In the genomic region with DNA sequence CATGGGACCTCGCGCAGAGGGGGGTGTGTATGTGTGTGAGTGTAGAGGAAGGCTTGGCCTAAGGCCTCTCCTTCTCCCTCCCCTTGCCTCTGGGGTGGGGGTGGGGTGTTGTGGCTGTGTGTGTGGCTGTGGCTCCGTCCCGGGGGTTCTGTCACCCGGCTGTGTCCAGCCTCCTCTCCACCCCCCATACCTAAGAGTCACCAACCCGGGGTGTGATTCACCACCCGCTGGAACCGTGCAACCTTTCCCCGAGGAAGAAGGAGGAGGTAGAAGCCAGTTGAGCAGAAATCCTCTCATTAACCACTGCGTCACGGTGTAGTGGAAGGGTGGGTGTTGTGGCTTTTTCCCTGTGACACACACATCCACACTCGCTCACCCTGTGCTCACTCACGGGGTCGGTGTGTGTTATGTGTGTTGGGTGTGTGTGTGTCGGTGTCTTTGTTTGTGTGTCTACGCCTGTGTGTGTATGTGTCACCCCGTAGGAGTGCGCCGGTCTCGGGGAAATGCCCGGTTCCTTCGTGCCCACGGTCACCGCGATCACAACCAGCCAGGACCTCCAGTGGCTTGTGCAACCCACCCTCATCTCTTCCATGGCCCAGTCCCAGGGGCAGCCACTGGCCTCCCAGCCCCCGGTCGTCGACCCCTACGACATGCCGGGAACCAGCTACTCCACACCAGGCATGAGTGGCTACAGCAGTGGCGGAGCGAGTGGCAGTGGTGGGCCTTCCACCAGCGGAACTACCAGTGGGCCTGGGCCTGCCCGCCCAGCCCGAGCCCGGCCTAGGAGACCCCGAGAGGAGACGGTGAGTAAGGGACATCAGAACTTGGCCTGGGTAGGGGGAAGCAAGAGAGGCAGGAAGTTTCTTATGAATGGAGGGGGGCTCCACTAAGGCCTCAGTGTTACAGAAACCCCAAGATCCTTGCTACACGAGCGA, we compare ENCODE assay signal across 8 cellular contexts. TPM values are rescaled to one million over a fixed set of nuclear protein-coding genes. Genes with fewer than 3 reads are reported as not detected.
DNase-seq lines count a peak whose midpoint lies in the region; ATAC-seq and TF ChIP-seq lines count a peak whose summit lies in the region.

No MANE protein-coding gene starts in this region.

- BruUV-seq in OCI-LY7 (replicated peaks; lab: Mats Ljungman, UMichigan): no TSS peak

- H3K4me3 Mint-ChIP-seq in CD4-positive, alpha-beta T cell: peak overlapping the region; percentile 96
- H3K4me3 Mint-ChIP-seq in memory B cell: peak overlapping the region; percentile 91

- peak in 3 of 10 experiments; percentile 17 to 57 (median 47) for DNase-seq in CD4-positive, alpha-beta T cell
- no peak for DNase-seq in OCI-LY7 (ENCODE audit: low spot score)
- peak; percentile 53 for DNase-seq in brain microvascular endothelial cell
- DNase-seq in memory B cell (ENCODE audit: low spot score in 2 of 2): peak; percentile 55 to 58
- DNase-seq in ureter (ENCODE audit: low spot score): peak; percentile 67
- DNase-seq in activated CD4-positive, CD25-positive, alpha-beta regulatory T cell treated with anti-CD3 and anti-CD28 coated beads, Interleukin-2, amount 50 U/mL, for 72 hours: no peak
- no peak for DNase-seq in RPMI8226

- H2AFZ ChIP-seq in OCI-LY7 (ENCODE audit: low read length): peak overlapping the region; percentile 75; the same call in 1 of the 2 replicates

- H3K4me1 Mint-ChIP-seq in CD4-positive, alpha-beta T cell (ENCODE audit: low read depth): peaks cover 42% of the 10 kb centered on the region
- H3K4me1 Mint-ChIP-seq in memory B cell: peaks cover 30% of the 10 kb centered on the region

- peak overlapping the region; percentile 96 for H3K4me2 ChIP-seq in OCI-LY7 (ENCODE audit: low read length)

- peaks cover 36% of the 10 kb centered on the region for H3K27me3 Mint-ChIP-seq in CD4-positive, alpha-beta T cell
- peaks cover 3% of the 10 kb centered on the region for H3K27me3 Mint-ChIP-seq in memory B cell

- H3K27me3 ChIP-seq in CD4-positive, alpha-beta T cell (ENCODE audit: control insufficient read depth, insufficient read depth, low read length): peaks cover 4% of the 10 kb centered on the region
- H3K27me3 ChIP-seq in brain microvascular endothelial cell (replicated peaks): no peaks in the 10 kb centered on the region

- POLR2A ChIA-PET in CD4-positive, alpha-beta T cell (lab: Charles Lee): interaction anchor here (1.0 to 4.9 kb wide), 7 partner anchors 8 to 378 kb away, joined by 3 to 119 read pairs (median 6); a partner anchor contains a TSS
- POLR2A ChIA-PET in OCI-LY7 (lab: Charles Lee): interaction anchor here (1.4 to 1.8 kb wide), 2 partner anchors 8 to 14 kb away, joined by 3 to 7 read pairs; no protein-coding TSS in a partner anchor

- no peaks in the 10 kb centered on the region for H3K9me3 ChIP-seq in CD4-positive, alpha-beta T cell (ENCODE audit: control insufficient read depth, low read length)
- H3K9me3 ChIP-seq in OCI-LY7 (ENCODE audit: low read length): no peaks in the 10 kb centered on the region

- H3K79me2 ChIP-seq in OCI-LY7 (ENCODE audit: insufficient read depth, low read depth, low read length): no peaks in the 10 kb centered on the region; the same call in 1 of the 2 replicates

- 0 out of 2 replicates have a peak, but pooled peaks cover 4% of the 10 kb centered on the region for H4K20me1 ChIP-seq in OCI-LY7 (ENCODE audit: insufficient read depth, low read length)

- H3K27ac ChIP-seq in CD4-positive, alpha-beta T cell (ENCODE audit: low read depth, low read length): peak overlapping the region; percentile 96
- H3K27ac ChIP-seq in OCI-LY7 (ENCODE audit: low read depth, low read length, poor library complexity, severe bottlenecking): peak overlapping the region; percentile 87
- peak overlapping the region; percentile 99 for H3K27ac ChIP-seq in brain microvascular endothelial cell

- H3K9me3 Mint-ChIP-seq in CD4-positive, alpha-beta T cell: no peaks in the 10 kb centered on the region
- H3K9me3 Mint-ChIP-seq in memory B cell: no peaks in the 10 kb centered on the region

- CTCF ChIA-PET in CD4-positive, alpha-beta T cell (lab: Charles Lee): interaction anchor here (1.4 to 7.1 kb wide), 3 partner anchors 8 to 31 kb away, joined by 9 to 128 read pairs (median 58); no protein-coding TSS in a partner anchor
- CTCF ChIA-PET in OCI-LY7 (lab: Charles Lee; ENCODE audit: unreplicated experiment): interaction anchor here (0.6 to 2.3 kb wide), 2 partner anchors 8 to 179 kb away, joined by 3 to 7 read pairs; no protein-coding TSS in a partner anchor

- peak overlapping the region; percentile 81 for H3K4me3 ChIP-seq in OCI-LY7 (ENCODE audit: low read depth, low read length, poor library complexity, severe bottlenecking)
- peak overlapping the region; percentile 97 for H3K4me3 ChIP-seq in brain microvascular endothelial cell (ENCODE audit: low read depth, low read length)

- peak overlapping the region; percentile 98 for H3K27ac Mint-ChIP-seq in CD4-positive, alpha-beta T cell
- H3K27ac Mint-ChIP-seq in memory B cell: peak overlapping the region; percentile 96

- H3K36me3 ChIP-seq in OCI-LY7 (ENCODE audit: insufficient read depth, low read length): no peaks in the 10 kb centered on the region
- no peaks in the 10 kb centered on the region for H3K36me3 ChIP-seq in brain microvascular endothelial cell (replicated peaks)

- peaks cover 30% of the 10 kb centered on the region for H3K36me3 Mint-ChIP-seq in CD4-positive, alpha-beta T cell (ENCODE audit: low read depth)
- H3K36me3 Mint-ChIP-seq in memory B cell: peaks cover 7% of the 10 kb centered on the region

- H3K4me1 ChIP-seq in OCI-LY7 (ENCODE audit: insufficient read depth, low read length, poor library complexity, severe bottlenecking): peaks cover 21% of the 10 kb centered on the region

- in situ Hi-C loops in brain microvascular endothelial cell (cut with HindIII; ENCODE audit: low pct_ligation_motif_present, low sequenced_read_pairs): no loop called here

- ATAC-seq in CD4-positive, alpha-beta T cell (ENCODE audit: poor library complexity): no peak
- ATAC-seq in memory B cell (ENCODE audit: low read depth): peak; percentile 2
- no peak for ATAC-seq in HG03097 (IDR thresholded peaks at IDR 0.05; ENCODE audit: low FRiP score, unreplicated experiment)

- no peak for TF ChIP-seq CTCF in CD4-positive, alpha-beta T cell (IDR thresholded peaks at IDR 0.05)
- no peak for TF ChIP-seq CTCF in OCI-LY7 (conservative IDR thresholded peaks at IDR 0.05; ENCODE audit: low read length)
- no peak for TF ChIP-seq CTCF in brain microvascular endothelial cell (IDR thresholded peaks at IDR 0.05; ENCODE audit: low read depth, low read length, missing control alignments)

- intact Hi-C loops in CD4-positive, alpha-beta T cell (cut with DNase I, micrococcal nuclease): no loop called here
- intact Hi-C loops in OCI-LY7 (cut with micrococcal nuclease; ENCODE audit: unreplicated experiment): no loop called here

- H3K9me2 ChIP-seq in OCI-LY7 (ENCODE audit: insufficient read depth, low read length): no peaks in the 10 kb centered on the region

RNA-seq across cellular contexts. Expression of a gene that starts 2.6 kb away (rescaled TPM):
- 100 to 1,000 TPM; 422 to 424 TPM for total RNA-seq in CD4-positive, alpha-beta T cell
- total RNA-seq in OCI-LY7 (2014; rRNA removed; shearing (Covaris generic)): 1.2 and 2.3 TPM in 2 replicates
- 2.1 and 2.4 TPM in 2 replicates for total RNA-seq in OCI-LY7 (2022)
- total RNA-seq in ureter: 1.5 TPM

RNA-seq across cellular contexts. Expression of a gene that starts 26.4 kb away (rescaled TPM):
- total RNA-seq in CD4-positive, alpha-beta T cell: under 1 TPM; 0.60 to 0.70 TPM
- total RNA-seq in OCI-LY7 (2014; rRNA removed; shearing (Covaris generic)): 1.5 and 8.6 TPM in 2 replicates
- total RNA-seq in OCI-LY7 (2022) (7.6 and 9.1 TPM in 2 replicates), ureter (5.8 TPM)

RNA-seq across cellular contexts. Expression of a gene that starts 27.8 kb away (rescaled TPM):
- total RNA-seq in CD4-positive, alpha-beta T cell: 1 to 10 TPM; 3.3 to 3.5 TPM
- total RNA-seq in OCI-LY7 (2014; rRNA removed; shearing (Covaris generic)): 1.4 and 1.6 TPM in 2 replicates
- 2.8 and 2.9 TPM in 2 replicates for total RNA-seq in OCI-LY7 (2022)
- 1.4 TPM for total RNA-seq in ureter

RNA-seq across cellular contexts. Expression of a gene that starts 36.9 kb away (rescaled TPM):
- 10 to 100 TPM; 49.9 to 55.5 TPM for total RNA-seq in CD4-positive, alpha-beta T cell
- total RNA-seq in OCI-LY7 (2014; rRNA removed; shearing (Covaris generic)): 37.4 and 62.8 TPM in 2 replicates
- total RNA-seq in OCI-LY7 (2022) (39.6 and 51.6 TPM in 2 replicates), ureter (90.1 TPM)

RNA-seq across cellular contexts. Expression of a gene that starts 46.7 kb away (rescaled TPM):
- 10 to 100 TPM; 32.5 to 32.6 TPM for total RNA-seq in CD4-positive, alpha-beta T cell
- total RNA-seq in OCI-LY7 (2014; rRNA removed; shearing (Covaris generic)): 125 and 126 TPM in 2 replicates
- 46.2 and 59.4 TPM in 2 replicates for total RNA-seq in OCI-LY7 (2022)
- total RNA-seq in ureter: 78.3 TPM

Comparison
In these comparisons a context has a peak if more than half of its experiments do, and no peak if none do; other contexts are left out.
1. DNase-seq: peak in brain microvascular endothelial cell (single experiment), memory B cell (2 of 2) and ureter (single experiment); none in OCI-LY7 (single experiment), activated CD4-positive, CD25-positive, alpha-beta regulatory T cell treated with anti-CD3 and anti-CD28 coated beads, Interleukin-2, amount 50 U/mL, for 72 hours (single experiment) and RPMI8226 (single experiment).
2. RNA of a gene that starts 2.6 kb away (total RNA-seq): 422 to 424 TPM in CD4-positive, alpha-beta T cell; 1.2 to 2.4 TPM in OCI-LY7 and 1.5 TPM in ureter (single experiment); every median in the first group is over 100 times any median in the second.
3. Peak in every context shown above with its lines, with median percentiles within 50 percentile points of each other: H3K27ac ChIP-seq.